1 cellular context compared by ENCODE assay signal in genomic region chr14:20828024-20828694, GRCh38.
A peak's percentile ranks its signal among the peaks of the same experiment; 100 is the strongest.
TF ChIP-seq lines count a peak whose summit lies in the region.

No MANE protein-coding gene starts in this region.

TF ChIP-seq in HCT116, 20 proteins besides CTCF, POLR2A, EP300 and RAD21:
- TF ChIP-seq SRF (IDR thresholded peaks at IDR 0.05; ENCODE audit: low read depth) (peak; percentile 74), SP1 (IDR thresholded peaks at IDR 0.05; ENCODE audit: low read depth) (peak; percentile 74), MAX (IDR thresholded peaks at IDR 0.05) (peak; percentile 60; the same call in 1 of the 2 replicates), JUND (IDR thresholded peaks at IDR 0.05) (peak; percentile 75; the same call in 1 of the 2 replicates), ELF1 (IDR thresholded peaks at IDR 0.05; ENCODE audit: borderline replicate concordance, low read depth) (peak; percentile 14; the same call in 1 of the 2 replicates), CEBPB (IDR thresholded peaks at IDR 0.05; ENCODE audit: low read depth) (peak; percentile 45), FOSL1 (IDR thresholded peaks at IDR 0.05; ENCODE audit: low read depth) (peak; percentile 81), CBX3 (IDR thresholded peaks at IDR 0.05; ENCODE audit: low read depth) (peak; percentile 64; the same call in 1 of the 2 replicates), SIN3A (IDR thresholded peaks at IDR 0.05; ENCODE audit: low read depth) (peak; percentile 57; the same call in 1 of the 2 replicates), POLR2AphosphoS5 (IDR thresholded peaks at IDR 0.05; ENCODE audit: low read depth, low read length) (peak; percentile 50)
